In genomic region chr19:53196777-53197396, GRCh38 we compare ENCODE assay signal across 8 cellular contexts. TPM values are rescaled to one million over a fixed set of nuclear protein-coding genes. Genes with fewer than 3 reads are reported as not detected.
DNase-seq lines count a peak whose midpoint lies in the region; ATAC-seq and FAIRE-seq lines count a peak whose summit lies in the region.

No MANE protein-coding gene starts in this region.

- H3K36me3 ChIP-seq in subcutaneous abdominal adipose tissue (ENCODE audit: control insufficient read depth in 5 of 5, insufficient read depth in 5 of 5, low read length in 5 of 5), result peaks cover 0 to 16% (median 12%) of the 10 kb centered on the region in 5 donors

- peak overlapping the region; percentile 85 to 99 (median 94) for H3K4me3 ChIP-seq in subcutaneous abdominal adipose tissue (ENCODE audit: low read depth in 1 of 5, low read length in 5 of 5)

- peak overlapping the region; percentile 49 for H3K27ac ChIP-seq in subcutaneous abdominal adipose tissue (ENCODE audit: low read depth, low read length)

- peaks cover 3 to 17% (median 10%) of the 10 kb centered on the region in 5 donors for H3K9me3 ChIP-seq in subcutaneous abdominal adipose tissue (ENCODE audit: control insufficient read depth in 5 of 5, low read length in 5 of 5)

- peak overlapping the region in 4 of 5 donors; percentile 88 to 95 (median 92) for H3K9ac ChIP-seq in subcutaneous abdominal adipose tissue (ENCODE audit: low read length in 5 of 5)

- H3K4me1 ChIP-seq in subcutaneous abdominal adipose tissue (ENCODE audit: control insufficient read depth in 5 of 5, insufficient read depth in 5 of 5, low read length in 5 of 5), result peaks cover 2 to 27% (median 21%) of the 10 kb centered on the region in 5 donors

- ATAC-seq in HG03025 (IDR thresholded peaks at IDR 0.05; ENCODE audit: low FRiP score, unreplicated experiment), result no peak

- peak; percentile 13 for FAIRE-seq in HTR-8/SVneo (lab: Jason Lieb, UNC)

- no peaks in the 10 kb centered on the region for H3K27me3 Mint-ChIP-seq in activated naive CD8-positive, alpha-beta T cell

- peaks cover 15% of the 10 kb centered on the region for H3K9me3 Mint-ChIP-seq in activated naive CD8-positive, alpha-beta T cell (ENCODE audit: low read depth)

- peaks cover 28% of the 10 kb centered on the region for H3K4me1 Mint-ChIP-seq in activated naive CD8-positive, alpha-beta T cell (ENCODE audit: low read depth)

- DNase-seq in DMS79 (lab: John Stamatoyannopoulos, UW), result peak; percentile 78
- DNase-seq in HTR-8/SVneo (ENCODE audit: insufficient read length, low spot score), result peak; percentile 76
- DNase-seq in SK-N-DZ (ENCODE audit: low spot score), result peak; percentile 64
- peak; percentile 85 to 100 (median 98) for DNase-seq in head of caudate nucleus
- peak; percentile 95 for DNase-seq in occipital lobe (lab: John Stamatoyannopoulos, UW)

- peak overlapping the region; percentile 94 for H3K4me3 Mint-ChIP-seq in activated naive CD8-positive, alpha-beta T cell

- H3K27ac Mint-ChIP-seq in activated naive CD8-positive, alpha-beta T cell, result peak overlapping the region; percentile 92

- intact Hi-C loops in head of caudate nucleus (cut with DNase I), result loop anchor here (5.0 to 10.0 kb wide), 2 partner anchors 165 to 318 kb away; no protein-coding TSS in a partner anchor

- peaks cover 22% of the 10 kb centered on the region for H3K36me3 Mint-ChIP-seq in activated naive CD8-positive, alpha-beta T cell

- H3K27me3 ChIP-seq in subcutaneous abdominal adipose tissue (ENCODE audit: control insufficient read depth in 5 of 5, insufficient read depth in 4 of 5, low read length in 5 of 5), result no peaks in the 10 kb centered on the region

RNA-seq across cellular contexts. Expression of gene ZNF665, which starts 3.7 kb away (rescaled TPM):
- polyA plus RNA-seq in SK-N-DZ (2014; cell fraction: cytosol; rRNA removed), result 1.6 and 2.1 TPM in 2 replicates
- polyA plus RNA-seq in SK-N-DZ (2014; cell fraction: nucleus; rRNA removed), result 0.71 and 5.8 TPM in 2 replicates
- total RNA-seq in occipital lobe, result 5.8 TPM

RNA-seq across cellular contexts. Expression of gene ZNF347, which starts 38.0 kb away (rescaled TPM):
- 3.0 and 3.4 TPM in 2 replicates for polyA plus RNA-seq in SK-N-DZ (2014; cell fraction: cytosol; rRNA removed)
- polyA plus RNA-seq in SK-N-DZ (2014; cell fraction: nucleus; rRNA removed), result 3.2 and 4.0 TPM in 2 replicates
- 20.7 TPM for total RNA-seq in occipital lobe

RNA-seq across cellular contexts. Expression of gene ZNF677, which starts 57.8 kb away (rescaled TPM):
- 26.1 and 27.8 TPM in 2 replicates for polyA plus RNA-seq in SK-N-DZ (2014; cell fraction: cytosol; rRNA removed)
- polyA plus RNA-seq in SK-N-DZ (2014; cell fraction: nucleus; rRNA removed), result 5.8 and 11.6 TPM in 2 replicates
- total RNA-seq in occipital lobe, result 39.0 TPM
